22 cellular contexts compared by ENCODE assay signal in genomic region chr7:120691915-120692314, GRCh38.
"Had no signal": no experiment of that assay in that cellular context is flagged by ENCODE, and none has a peak within 500 bp of the region (broad histone marks: within the 10 kb centered on the region; RNA-seq: fewer than 3 reads in every experiment).

No MANE protein-coding gene starts in this region.

- H3K36me3 ChIP-seq: adrenal gland, gastroesophageal sphincter, prostate gland, right atrium auricular region, upper lobe of left lung, WERI-Rb-1 had no signal

- ATAC-seq: activated CD8-positive, alpha-beta T cell treated with anti-CD3 and anti-CD28 coated beads, Interleukin-2, amount 10 ng/mL, durations not matched to agents 7 days and 5 days; activated T-helper 17 cell treated with anti-CD3 and anti-CD28 coated beads, Interleukin-2, amount 50 U/mL, for 72 hours; esophagus mucosa; gastroesophageal sphincter; left lobe of liver; naive thymus-derived CD4-positive, alpha-beta T cell; stimulated activated naive CD8-positive, alpha-beta T cell treated with anti-CD3 and anti-CD28 coated beads, Interleukin-15, Interleukin-2, amounts not matched to agents 100 U/mL and 50 U/mL, for 24 hours had no signal

- H3K27ac ChIP-seq: adrenal gland, gastroesophageal sphincter, prostate gland, right atrium auricular region, upper lobe of left lung, WERI-Rb-1 had no signal

- H3K36me3 Mint-ChIP-seq: activated naive CD8-positive, alpha-beta T cell; naive thymus-derived CD4-positive, alpha-beta T cell had no signal

- H3K27me3 ChIP-seq: adrenal gland, right atrium auricular region, upper lobe of left lung had no signal

- H3K9me3 Mint-ChIP-seq: activated T-helper 17 cell treated with anti-CD3 and anti-CD28 coated beads, Interleukin-2, amount 50 U/mL, for 72 hours had no signal

- H3K9me3 ChIP-seq: adrenal gland, gastroesophageal sphincter, prostate gland, right atrium auricular region, upper lobe of left lung had no signal

- H3K27me3 Mint-ChIP-seq: activated naive CD8-positive, alpha-beta T cell; activated T-helper 17 cell treated with anti-CD3 and anti-CD28 coated beads, Interleukin-2, amount 50 U/mL, for 72 hours had no signal

- H3K4me3 ChIP-seq: adrenal gland, gastroesophageal sphincter, lung, prostate gland, right atrium auricular region, upper lobe of left lung had no signal

- H3K4me1 Mint-ChIP-seq: activated T-helper 17 cell treated with anti-CD3 and anti-CD28 coated beads, Interleukin-2, amount 50 U/mL, for 72 hours had no signal

- DNase-seq: activated CD4-positive, alpha-beta T cell treated with anti-CD3 and anti-CD28 coated beads for 1 hour; activated CD4-positive, alpha-beta T cell treated with anti-CD3 and anti-CD28 coated beads, Interleukin-2, amount 50 U/mL, for 1 hour; activated CD8-positive, alpha-beta T cell treated with anti-CD3 and anti-CD28 coated beads, Interleukin-2, amount 10 ng/mL, durations not matched to agents 7 days and 5 days; activated T-cell treated with anti-CD3 and anti-CD28 coated beads, Interleukin-2, amount 50 U/mL, for 1 hour; adrenal gland; central memory CD4-positive, alpha-beta T cell; effector memory CD4-positive, alpha-beta T cell; head of caudate nucleus; kidney; naive thymus-derived CD4-positive, alpha-beta T cell; stimulated activated CD4-positive, alpha-beta T cell treated with anti-CD3 and anti-CD28 coated beads, Interleukin-4, amount 100 ng/mL, for 24 hours; stimulated activated naive CD8-positive, alpha-beta T cell treated with anti-CD3 and anti-CD28 coated beads, Interleukin-15, Interleukin-2, amounts not matched to agents 100 U/mL and 50 U/mL, for 24 hours; upper lobe of left lung; WERI-Rb-1 had no signal

- H3K4me1 ChIP-seq: adrenal gland, gastroesophageal sphincter, prostate gland, right atrium auricular region, upper lobe of left lung had no signal

- H3K4me3 Mint-ChIP-seq: activated CD8-positive, alpha-beta T cell treated with anti-CD3 and anti-CD28 coated beads, Interleukin-2, amount 10 ng/mL, durations not matched to agents 7 days and 5 days; activated naive CD8-positive, alpha-beta T cell; activated T-helper 17 cell treated with anti-CD3 and anti-CD28 coated beads, Interleukin-2, amount 50 U/mL, for 72 hours; naive thymus-derived CD4-positive, alpha-beta T cell had no signal

- H3K27ac Mint-ChIP-seq: activated CD8-positive, alpha-beta T cell treated with anti-CD3 and anti-CD28 coated beads, Interleukin-2, amount 10 ng/mL, durations not matched to agents 7 days and 5 days; activated naive CD8-positive, alpha-beta T cell; activated T-helper 17 cell treated with anti-CD3 and anti-CD28 coated beads, Interleukin-2, amount 50 U/mL, for 72 hours; naive thymus-derived CD4-positive, alpha-beta T cell had no signal
